ENCODE assay signal across 1 cellular context in the genomic region with DNA sequence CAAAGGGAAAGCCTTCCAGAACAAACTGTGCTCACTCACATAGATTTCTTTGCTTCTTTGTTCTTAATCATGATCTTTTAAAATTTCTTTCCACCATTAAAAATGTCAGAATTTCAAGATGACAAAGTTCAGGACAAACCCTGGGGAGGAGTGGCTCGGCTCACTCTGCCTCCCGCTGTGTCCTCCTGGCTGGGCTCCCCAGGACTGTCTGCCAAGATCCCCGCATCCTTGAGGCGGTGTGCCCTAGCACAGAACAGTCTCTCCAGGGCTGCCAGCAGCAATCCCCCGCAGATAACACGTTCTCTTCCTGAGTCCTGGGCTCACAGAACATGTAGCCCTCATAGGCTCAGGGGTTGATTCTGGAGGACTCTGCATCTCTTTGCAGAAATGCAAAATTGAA.
TF ChIP-seq lines count a peak whose summit lies in the region.

No MANE protein-coding gene starts in this region.

TF ChIP-seq in GM23338, 12 proteins besides CTCF, POLR2A, EP300 and RAD21 (continued from another document):
- TF ChIP-seq, protein P1, sequence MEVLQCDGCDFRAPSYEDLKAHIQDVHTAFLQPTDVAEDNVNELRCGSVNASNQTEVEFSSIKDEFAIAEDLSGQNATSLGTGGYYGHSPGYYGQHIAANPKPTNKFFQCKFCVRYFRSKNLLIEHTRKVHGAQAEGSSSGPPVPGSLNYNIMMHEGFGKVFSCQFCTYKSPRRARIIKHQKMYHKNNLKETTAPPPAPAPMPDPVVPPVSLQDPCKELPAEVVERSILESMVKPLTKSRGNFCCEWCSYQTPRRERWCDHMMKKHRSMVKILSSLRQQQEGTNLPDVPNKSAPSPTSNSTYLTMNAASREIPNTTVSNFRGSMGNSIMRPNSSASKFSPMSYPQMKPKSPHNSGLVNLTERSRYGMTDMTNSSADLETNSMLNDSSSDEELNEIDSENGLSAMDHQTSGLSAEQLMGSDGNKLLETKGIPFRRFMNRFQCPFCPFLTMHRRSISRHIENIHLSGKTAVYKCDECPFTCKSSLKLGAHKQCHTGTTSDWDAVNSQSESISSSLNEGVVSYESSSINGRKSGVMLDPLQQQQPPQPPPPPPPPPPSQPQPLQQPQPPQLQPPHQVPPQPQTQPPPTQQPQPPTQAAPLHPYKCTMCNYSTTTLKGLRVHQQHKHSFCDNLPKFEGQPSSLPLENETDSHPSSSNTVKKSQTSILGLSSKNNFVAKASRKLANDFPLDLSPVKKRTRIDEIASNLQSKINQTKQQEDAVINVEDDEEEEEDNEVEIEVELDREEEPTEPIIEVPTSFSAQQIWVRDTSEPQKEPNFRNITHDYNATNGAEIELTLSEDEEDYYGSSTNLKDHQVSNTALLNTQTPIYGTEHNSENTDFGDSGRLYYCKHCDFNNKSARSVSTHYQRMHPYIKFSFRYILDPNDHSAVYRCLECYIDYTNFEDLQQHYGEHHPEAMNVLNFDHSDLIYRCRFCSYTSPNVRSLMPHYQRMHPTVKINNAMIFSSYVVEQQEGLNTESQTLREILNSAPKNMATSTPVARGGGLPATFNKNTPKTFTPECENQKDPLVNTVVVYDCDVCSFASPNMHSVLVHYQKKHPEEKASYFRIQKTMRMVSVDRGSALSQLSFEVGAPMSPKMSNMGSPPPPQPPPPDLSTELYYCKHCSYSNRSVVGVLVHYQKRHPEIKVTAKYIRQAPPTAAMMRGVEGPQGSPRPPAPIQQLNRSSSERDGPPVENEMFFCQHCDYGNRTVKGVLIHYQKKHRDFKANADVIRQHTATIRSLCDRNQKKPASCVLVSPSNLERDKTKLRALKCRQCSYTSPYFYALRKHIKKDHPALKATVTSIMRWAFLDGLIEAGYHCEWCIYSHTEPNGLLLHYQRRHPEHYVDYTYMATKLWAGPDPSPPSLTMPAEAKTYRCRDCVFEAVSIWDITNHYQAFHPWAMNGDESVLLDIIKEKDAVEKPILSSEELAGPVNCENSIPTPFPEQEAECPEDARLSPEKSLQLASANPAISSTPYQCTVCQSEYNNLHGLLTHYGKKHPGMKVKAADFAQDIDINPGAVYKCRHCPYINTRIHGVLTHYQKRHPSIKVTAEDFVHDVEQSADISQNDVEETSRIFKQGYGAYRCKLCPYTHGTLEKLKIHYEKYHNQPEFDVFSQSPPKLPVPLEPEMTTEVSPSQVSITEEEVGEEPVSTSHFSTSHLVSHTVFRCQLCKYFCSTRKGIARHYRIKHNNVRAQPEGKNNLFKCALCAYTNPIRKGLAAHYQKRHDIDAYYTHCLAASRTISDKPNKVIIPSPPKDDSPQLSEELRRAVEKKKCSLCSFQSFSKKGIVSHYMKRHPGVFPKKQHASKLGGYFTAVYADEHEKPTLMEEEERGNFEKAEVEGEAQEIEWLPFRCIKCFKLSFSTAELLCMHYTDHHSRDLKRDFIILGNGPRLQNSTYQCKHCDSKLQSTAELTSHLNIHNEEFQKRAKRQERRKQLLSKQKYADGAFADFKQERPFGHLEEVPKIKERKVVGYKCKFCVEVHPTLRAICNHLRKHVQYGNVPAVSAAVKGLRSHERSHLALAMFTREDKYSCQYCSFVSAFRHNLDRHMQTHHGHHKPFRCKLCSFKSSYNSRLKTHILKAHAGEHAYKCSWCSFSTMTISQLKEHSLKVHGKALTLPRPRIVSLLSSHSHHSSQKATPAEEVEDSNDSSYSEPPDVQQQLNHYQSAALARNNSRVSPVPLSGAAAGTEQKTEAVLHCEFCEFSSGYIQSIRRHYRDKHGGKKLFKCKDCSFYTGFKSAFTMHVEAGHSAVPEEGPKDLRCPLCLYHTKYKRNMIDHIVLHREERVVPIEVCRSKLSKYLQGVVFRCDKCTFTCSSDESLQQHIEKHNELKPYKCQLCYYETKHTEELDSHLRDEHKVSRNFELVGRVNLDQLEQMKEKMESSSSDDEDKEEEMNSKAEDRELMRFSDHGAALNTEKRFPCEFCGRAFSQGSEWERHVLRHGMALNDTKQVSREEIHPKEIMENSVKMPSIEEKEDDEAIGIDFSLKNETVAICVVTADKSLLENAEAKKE (CRISPR knock-in tag; IDR thresholded peaks at IDR 0.05) = no peak
- TF ChIP-seq STAT1 (IDR thresholded peaks at IDR 0.05; ENCODE audit: unreplicated experiment) = no peak
TF ChIP-seq in GM23338: peak in this region for 0.
